Comparison of ENCODE assay signal across 29 cellular contexts in the genomic region with DNA sequence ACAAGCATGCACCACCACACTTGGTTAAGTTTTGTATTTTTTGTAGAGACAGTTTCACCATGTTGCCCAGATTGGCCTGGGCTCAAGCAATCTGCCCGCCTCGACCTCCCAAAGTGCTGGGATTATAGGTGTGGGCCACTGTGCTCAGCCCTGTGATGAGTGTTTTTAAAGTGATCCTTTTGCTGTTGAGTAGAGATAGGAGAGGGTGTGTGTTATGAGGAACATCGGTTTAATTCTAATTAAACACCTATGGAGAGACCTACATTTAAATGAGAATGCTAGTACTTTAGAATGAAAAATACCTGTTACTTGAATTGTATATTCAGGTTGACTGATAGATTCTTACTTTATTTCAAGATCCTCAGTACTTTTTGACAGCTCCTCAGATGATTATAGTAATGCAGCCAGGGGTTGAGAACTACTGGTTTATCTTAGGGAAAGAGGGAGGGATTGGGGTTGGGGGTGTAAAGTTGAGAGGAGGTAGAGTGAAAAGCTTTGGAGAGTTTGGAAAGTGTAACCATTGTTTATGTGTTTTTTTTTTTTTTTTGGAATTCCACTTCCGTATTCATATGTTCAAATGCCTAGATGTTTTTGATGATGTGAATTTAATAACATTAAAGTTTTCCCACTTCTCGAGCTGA. TPM values are rescaled to one million over a fixed set of nuclear protein-coding genes. Genes with fewer than 3 reads are reported as not detected.
DNase-seq lines count a peak whose midpoint lies in the region; ATAC-seq and TF ChIP-seq lines count a peak whose summit lies in the region.
"Had no signal": no experiment of that assay in that cellular context is flagged by ENCODE, and none has a peak within 500 bp of the region (broad histone marks: within the 10 kb centered on the region; RNA-seq: fewer than 3 reads in every experiment).

No MANE protein-coding gene starts in this region.

- H2AFZ ChIP-seq in DND-41 (ENCODE audit: low read depth, low read length) (no peak overlapping the region), GM23338 (no peak overlapping the region)

- H3K9me3 ChIP-seq in DND-41 (ENCODE audit: insufficient read depth, low read length, severe bottlenecking): no peaks in the 10 kb centered on the region
- H3K9me3 ChIP-seq: A549; BLaER1 treated with 17β-estradiol and CSF1 and Interleukin-3, amounts not matched to agents 10 nM and 100 nM; HAP-1; SJCRH30 had no signal

- H3K27ac ChIP-seq in DND-41 (ENCODE audit: low read length) (0 out of 2 replicates have a peak overlapping the region, but pooled peaks have one; percentile 35), GM23338 (ENCODE audit: low read depth) (peak overlapping the region; percentile 69)
- H3K27ac ChIP-seq: A549; BLaER1 treated with 17β-estradiol and CSF1 and Interleukin-3, amounts not matched to agents 10 nM and 100 nM; SJCRH30 had no signal

- H3K79me2 ChIP-seq in DND-41 (ENCODE audit: insufficient read depth, low read length) (peaks cover 91% of the 10 kb centered on the region), GM23338 (replicated peaks; ENCODE audit: insufficient read depth) (peaks cover 58% of the 10 kb centered on the region)

- no peak overlapping the region for H3K4me3 Mint-ChIP-seq in GM23338
- peak overlapping the region; percentile 8 for H3K4me3 Mint-ChIP-seq in WTC11
- H3K4me3 Mint-ChIP-seq in neural crest cell: no peak overlapping the region
- no peak overlapping the region for H3K4me3 Mint-ChIP-seq in activated CD4-positive, alpha-beta T cell treated with anti-CD3 and anti-CD28 coated beads for 36 hours
- H3K4me3 Mint-ChIP-seq: CD4-positive, alpha-beta memory T cell; IgD-negative memory B cell had no signal

- peaks cover 35% of the 10 kb centered on the region for H3K36me3 ChIP-seq in DND-41 (ENCODE audit: insufficient read depth, low read length)
- peaks cover 3% of the 10 kb centered on the region; the same call in 1 of the 2 replicates for H3K36me3 ChIP-seq in GM23338 (ENCODE audit: insufficient read depth)

- no peaks in the 10 kb centered on the region for H3K27me3 ChIP-seq in DND-41 (ENCODE audit: insufficient read depth, low read length, poor library complexity)
- no peaks in the 10 kb centered on the region for H3K27me3 ChIP-seq in GM23338 (ENCODE audit: insufficient read depth)
- H3K27me3 ChIP-seq: BLaER1 treated with 17β-estradiol and CSF1 and Interleukin-3, amounts not matched to agents 10 nM and 100 nM; SJCRH30 had no signal

- H3F3A ChIP-seq in GM23338 (replicated peaks; ENCODE audit: low read depth): no peaks in the 10 kb centered on the region

- H3K4me1 Mint-ChIP-seq in GM23338 (peaks cover 18% of the 10 kb centered on the region), WTC11 (peaks cover 16% of the 10 kb centered on the region), neural crest cell (peaks cover 5% of the 10 kb centered on the region)
- peaks cover 9% of the 10 kb centered on the region for H3K4me1 Mint-ChIP-seq in activated CD4-positive, alpha-beta T cell treated with anti-CD3 and anti-CD28 coated beads for 36 hours

- H3K9me2 ChIP-seq in GM23338 (ENCODE audit: insufficient read depth): no peaks in the 10 kb centered on the region

- H3K4me1 ChIP-seq in DND-41 (ENCODE audit: insufficient read depth, low read length) (peaks cover 8% of the 10 kb centered on the region), GM23338 (ENCODE audit: insufficient read depth) (peaks cover 9% of the 10 kb centered on the region)
- H3K4me1 ChIP-seq: A549, HAP-1, SJCRH30 had no signal

- H4K20me1 ChIP-seq in DND-41 (ENCODE audit: insufficient read depth, low read length) (peaks cover 5% of the 10 kb centered on the region), GM23338 (replicated peaks; ENCODE audit: insufficient read depth) (no peaks in the 10 kb centered on the region; the same call in 1 of the 2 replicates)

- no peak overlapping the region for H3K4me2 ChIP-seq in DND-41 (ENCODE audit: insufficient read depth, low read length)
- H3K4me2 ChIP-seq in GM23338: peak overlapping the region; percentile 31
- H3K4me2 ChIP-seq: A549; BLaER1 treated with 17β-estradiol and CSF1 and Interleukin-3, amounts not matched to agents 10 nM and 100 nM had no signal

- POLR2A ChIA-PET in WTC11 (lab: Charles Lee): no interaction called here
- POLR2A ChIA-PET in activated CD4-positive, alpha-beta T cell treated with anti-CD3 and anti-CD28 coated beads for 36 hours (lab: Charles Lee): interaction anchor here (0.6 kb wide), 1 partner anchor 138 kb away, joined by 4 read pairs; no protein-coding TSS in a partner anchor

- intact Hi-C loops in activated CD4-positive, alpha-beta T cell treated with anti-CD3 and anti-CD28 coated beads for 36 hours (cut with DNase I, micrococcal nuclease): no loop called here

- H3K36me3 Mint-ChIP-seq in GM23338 (ENCODE audit: low read depth) (peaks cover 9% of the 10 kb centered on the region; the same call in 2 of the 3 replicates), WTC11 (peaks cover 3% of the 10 kb centered on the region), neural crest cell (ENCODE audit: low read depth) (no peaks in the 10 kb centered on the region)
- H3K36me3 Mint-ChIP-seq in activated CD4-positive, alpha-beta T cell treated with anti-CD3 and anti-CD28 coated beads for 36 hours (ENCODE audit: low read depth): peaks cover 3% of the 10 kb centered on the region

- H3K27me3 Mint-ChIP-seq in GM23338 (ENCODE audit: insufficient read depth, low read depth, poor library complexity) (no peaks in the 10 kb centered on the region), WTC11 (ENCODE audit: low read depth) (no peaks in the 10 kb centered on the region), neural crest cell (ENCODE audit: low read depth) (no peaks in the 10 kb centered on the region)
- no peaks in the 10 kb centered on the region for H3K27me3 Mint-ChIP-seq in activated CD4-positive, alpha-beta T cell treated with anti-CD3 and anti-CD28 coated beads for 36 hours
- H3K27me3 Mint-ChIP-seq: CD4-positive, alpha-beta memory T cell; IgD-negative memory B cell had no signal

- H3K27ac Mint-ChIP-seq in GM23338 (0 out of 2 replicates have a peak overlapping the region, but pooled peaks have one; percentile 32), WTC11 (peak overlapping the region; percentile 84), neural crest cell (ENCODE audit: unreplicated experiment) (peak overlapping the region; percentile 30)
- no peak overlapping the region for H3K27ac Mint-ChIP-seq in activated CD4-positive, alpha-beta T cell treated with anti-CD3 and anti-CD28 coated beads for 36 hours

- ATAC-seq in DND-41 (ENCODE audit: insufficient read depth, low read depth): no peak
- ATAC-seq in GM23338: peak; percentile 59
- ATAC-seq in WTC11: peak; percentile 69
- no peak for ATAC-seq in activated CD4-positive, alpha-beta T cell treated with anti-CD3 and anti-CD28 coated beads for 36 hours
- no peak for ATAC-seq in HG02642 (IDR thresholded peaks at IDR 0.05; ENCODE audit: poor library complexity, unreplicated experiment)
- ATAC-seq: A549, PC-3, Right ventricle myocardium inferior, SK-N-SH treated with all-trans-retinoic acid at 6 μM for 48 hours had no signal

- H3K9me3 Mint-ChIP-seq in GM23338 (no peaks in the 10 kb centered on the region), WTC11 (no peaks in the 10 kb centered on the region), neural crest cell (no peaks in the 10 kb centered on the region)
- H3K9me3 Mint-ChIP-seq in activated CD4-positive, alpha-beta T cell treated with anti-CD3 and anti-CD28 coated beads for 36 hours (ENCODE audit: low read depth): no peaks in the 10 kb centered on the region
- H3K9me3 Mint-ChIP-seq: CD4-positive, alpha-beta memory T cell; IgD-negative memory B cell had no signal

- H3K9ac ChIP-seq in DND-41 (ENCODE audit: low read depth, low read length): no peak overlapping the region
- H3K9ac ChIP-seq: BLaER1 treated with 17β-estradiol and CSF1 and Interleukin-3, amounts not matched to agents 10 nM and 100 nM had no signal

- CTCF ChIA-PET in WTC11 (lab: Charles Lee): interaction anchor here (0.7 to 1.4 kb wide), 2 partner anchors 16 to 355 kb away, joined by 3 to 6 read pairs; no protein-coding TSS in a partner anchor
- CTCF ChIA-PET in activated CD4-positive, alpha-beta T cell treated with anti-CD3 and anti-CD28 coated beads for 36 hours (lab: Charles Lee): no interaction called here

- no peak for DNase-seq in DND-41
- no peak for DNase-seq in GM23338 (ENCODE audit: low spot score)
- no peak for DNase-seq in WTC11 (ENCODE audit: low spot score)
- no peak for DNase-seq in neural crest cell (ENCODE audit: low read depth, low spot score)
- no peak for DNase-seq in activated CD4-positive, alpha-beta T cell treated with anti-CD3 and anti-CD28 coated beads for 36 hours
- DNase-seq in glomerular visceral epithelial cell (ENCODE audit: extremely low spot score): no peak
- DNase-seq: AML-193; CD4-positive, alpha-beta memory T cell; COR-L47; DMS53; EL; GDM1; Kasumi-1; MV-4-11; NCI-H1105; NCI-H146; NCI-H1930; NCI-H446; NCI-H524 treated with DMSO at 0.1 percent for 48 hours; NCI-H774; PC-3; SJCRH30 had no signal

- no peak overlapping the region for H3K4me3 ChIP-seq in DND-41 (ENCODE audit: low read depth in 1 of 2, low read length in 2 of 2)
- H3K4me3 ChIP-seq in GM23338: peak overlapping the region; percentile 21; the same call in 1 of the 2 replicates
- H3K4me3 ChIP-seq: A549; BLaER1 treated with 17β-estradiol and CSF1 and Interleukin-3, amounts not matched to agents 10 nM and 100 nM; HAP-1; SJCRH30 had no signal

- TF ChIP-seq CTCF in DND-41 (IDR thresholded peaks at IDR 0.05; ENCODE audit: borderline replicate concordance, extremely low read depth, low read length, poor library complexity, severe bottlenecking): no peak
- TF ChIP-seq CTCF in GM23338 (conservative IDR thresholded peaks at IDR 0.05; ENCODE audit: low read depth in 2 of 2): no peak
- no peak for TF ChIP-seq CTCF in WTC11 (IDR thresholded peaks at IDR 0.05)
- no peak for TF ChIP-seq CTCF in neural crest cell (conservative IDR thresholded peaks at IDR 0.05)

TF ChIP-seq in GM23338, 12 proteins besides CTCF, POLR2A, EP300 and RAD21:
- TF ChIP-seq NANOG (IDR thresholded peaks at IDR 0.05; ENCODE audit: borderline replicate concordance) (0 out of 2 replicates have a peak, but pooled peaks have one; percentile 11), EZH2 (IDR thresholded peaks at IDR 0.05; ENCODE audit: low read depth, unreplicated experiment) (no peak)

TF ChIP-seq in WTC11, 78 proteins besides CTCF, POLR2A, EP300 and RAD21 (continues in another document):
- TF ChIP-seq OVOL2 (CRISPR knock-in tag; IDR thresholded peaks at IDR 0.05; ENCODE audit: borderline replicate concordance): no peak

RNA-seq across cellular contexts. Expression of gene DCK, which starts 36.8 kb away (rescaled TPM):
- 25.1 and 27.4 TPM in 2 replicates for total RNA-seq in GM23338 (2014; rRNA removed; shearing (Covaris generic))
- polyA plus RNA-seq in GM23338 (2016; fragmentation: Nextera tagmentation; extraction: Ambion mirVana): 16.9 and 18.3 TPM in 2 replicates
- total RNA-seq in WTC11 (2021) (15.0 to 15.9 TPM (median 15.2 TPM) in 3 replicates), neural crest cell (19.8 and 21.0 TPM in 2 replicates)
- total RNA-seq in activated CD4-positive, alpha-beta T cell treated with anti-CD3 and anti-CD28 coated beads for 36 hours: 10 to 100 TPM; 29.2 to 34.4 TPM

RNA-seq across cellular contexts. Expression of gene MOB1B, which starts 54.5 kb away (rescaled TPM):
- total RNA-seq in GM23338 (2014; rRNA removed; shearing (Covaris generic)): 30.2 and 40.4 TPM in 2 replicates
- 7.3 and 7.9 TPM in 2 replicates for polyA plus RNA-seq in GM23338 (2016; fragmentation: Nextera tagmentation; extraction: Ambion mirVana)
- total RNA-seq in WTC11 (2021): 26.1 to 28.6 TPM (median 28.0 TPM) in 3 replicates
- total RNA-seq in neural crest cell: 37.2 and 39.5 TPM in 2 replicates
- 10 to 100 TPM; 18.5 to 21.9 TPM for total RNA-seq in activated CD4-positive, alpha-beta T cell treated with anti-CD3 and anti-CD28 coated beads for 36 hours

Comparison
In these comparisons a context has a peak if more than half of its experiments do, and no peak if none do; other contexts are left out.
1. ATAC-seq: peak in GM23338 (single experiment) and WTC11 (single experiment); none in DND-41 (single experiment), activated CD4-positive, alpha-beta T cell treated with anti-CD3 and anti-CD28 coated beads for 36 hours (single experiment) and HG02642 (single experiment).